22 cellular contexts compared by ENCODE assay signal in genomic region chr3:186870421-186871201, GRCh38. TPM values are rescaled to one million over a fixed set of nuclear protein-coding genes. Genes with fewer than 3 reads are reported as not detected.
A peak's percentile ranks its signal among the peaks of the same experiment; 100 is the strongest.
DNase-seq lines count a peak whose midpoint lies in the region; ATAC-seq and TF ChIP-seq lines count a peak whose summit lies in the region.
"Had no signal": no experiment of that assay in that cellular context is flagged by ENCODE, and none has a peak within 500 bp of the region (broad histone marks: within the 10 kb centered on the region; RNA-seq: fewer than 3 reads in every experiment).

No MANE protein-coding gene starts in this region.

- H3K79me2 ChIP-seq in PC-3 (ENCODE audit: low read length) (no peaks in the 10 kb centered on the region), parathyroid adenoma (no peaks in the 10 kb centered on the region)

- H3K9ac ChIP-seq in PC-3 (ENCODE audit: low read length): no peak overlapping the region
- no peak overlapping the region for H3K9ac ChIP-seq in parathyroid adenoma
- H3K9ac ChIP-seq: SK-N-SH had no signal

- no peak overlapping the region for H3K27ac ChIP-seq in PC-3 (ENCODE audit: low read length)
- H3K27ac ChIP-seq in parathyroid adenoma: no peak overlapping the region
- H3K27ac ChIP-seq: HL-60, uterus had no signal

- no peak overlapping the region for H3K4me3 ChIP-seq in PC-3 (ENCODE audit: low read length)
- H3K4me3 ChIP-seq in parathyroid adenoma (ENCODE audit: low read depth, low read length): no peak overlapping the region
- H3K4me3 ChIP-seq: adrenal gland, gastroesophageal sphincter, uterus had no signal

- BruUV-seq in PC-3 (replicated peaks; lab: Mats Ljungman, UMichigan) (no TSS peak), Calu3 (replicated peaks; lab: Mats Ljungman, UMichigan) (no TSS peak)

- H3F3A ChIP-seq in PC-3 (ENCODE audit: low read length, unreplicated experiment): no peaks in the 10 kb centered on the region

- H3K4me1 Mint-ChIP-seq in activated naive CD4-positive, alpha-beta T cell treated with anti-CD3 and anti-CD28 coated beads for 36 hours (ENCODE audit: low read depth): peaks cover 28% of the 10 kb centered on the region
- H3K4me1 Mint-ChIP-seq in central memory CD8-positive, alpha-beta T cell: peaks cover 17% of the 10 kb centered on the region
- peaks cover 27% of the 10 kb centered on the region for H3K4me1 Mint-ChIP-seq in Calu3 (ENCODE audit: low read depth, unreplicated experiment)
- H3K4me1 Mint-ChIP-seq: nephron had no signal

- intact Hi-C loops in activated naive CD4-positive, alpha-beta T cell treated with anti-CD3 and anti-CD28 coated beads for 36 hours (cut with micrococcal nuclease): no loop called here
- intact Hi-C loops in PC-3 (cut with micrococcal nuclease): no loop called here
- intact Hi-C loops in Calu3 (cut with micrococcal nuclease; ENCODE audit: unreplicated experiment): no loop called here

- H4K20me1 ChIP-seq in PC-3 (ENCODE audit: low read length): no peaks in the 10 kb centered on the region

- H3K27ac Mint-ChIP-seq in activated naive CD4-positive, alpha-beta T cell treated with anti-CD3 and anti-CD28 coated beads for 36 hours: peak overlapping the region; percentile 13
- peak overlapping the region in 1 of 2 donors; percentile 48 for H3K27ac Mint-ChIP-seq in activated naive CD4-positive, alpha-beta T cell treated with anti-CD3 and anti-CD28 coated beads, Interleukin-2, amount 50 U/mL, for 72 hours
- peak overlapping the region; percentile 13 for H3K27ac Mint-ChIP-seq in central memory CD8-positive, alpha-beta T cell (ENCODE audit: low read depth)
- H3K27ac Mint-ChIP-seq in Calu3 (ENCODE audit: unreplicated experiment): no peak overlapping the region
- H3K27ac Mint-ChIP-seq: nephron had no signal

- H2AFZ ChIP-seq in PC-3 (ENCODE audit: low read length) (no peak overlapping the region; the same call in 1 of the 2 replicates), parathyroid adenoma (no peak overlapping the region)

- H3K4me2 ChIP-seq in PC-3 (ENCODE audit: low read length) (no peak overlapping the region), parathyroid adenoma (ENCODE audit: low read length) (peak overlapping the region; percentile 17)
- H3K4me2 ChIP-seq: SK-N-SH had no signal

- H3K9me2 ChIP-seq in PC-3 (replicated peaks; ENCODE audit: low read length): no peaks in the 10 kb centered on the region
- H3K9me2 ChIP-seq: SK-N-SH had no signal

- H3K9me3 Mint-ChIP-seq in activated naive CD4-positive, alpha-beta T cell treated with anti-CD3 and anti-CD28 coated beads for 36 hours: no peaks in the 10 kb centered on the region
- H3K9me3 Mint-ChIP-seq in activated naive CD4-positive, alpha-beta T cell treated with anti-CD3 and anti-CD28 coated beads, Interleukin-2, amount 50 U/mL, for 72 hours: peaks cover 0 to 6% of the 10 kb centered on the region in 2 donors
- no peaks in the 10 kb centered on the region for H3K9me3 Mint-ChIP-seq in central memory CD8-positive, alpha-beta T cell
- H3K9me3 Mint-ChIP-seq in Calu3 (ENCODE audit: low read depth, unreplicated experiment): no peaks in the 10 kb centered on the region

- H3K36me3 ChIP-seq in PC-3 (ENCODE audit: low read depth, low read length): no peaks in the 10 kb centered on the region
- no peaks in the 10 kb centered on the region for H3K36me3 ChIP-seq in parathyroid adenoma (ENCODE audit: control insufficient read depth, insufficient read depth, low read length)
- H3K36me3 ChIP-seq: adrenal gland, gastroesophageal sphincter, uterus had no signal

- no peaks in the 10 kb centered on the region for H3K36me3 Mint-ChIP-seq in activated naive CD4-positive, alpha-beta T cell treated with anti-CD3 and anti-CD28 coated beads for 36 hours (ENCODE audit: low read depth)
- peaks cover 0 to 12% of the 10 kb centered on the region in 2 donors for H3K36me3 Mint-ChIP-seq in activated naive CD4-positive, alpha-beta T cell treated with anti-CD3 and anti-CD28 coated beads, Interleukin-2, amount 50 U/mL, for 72 hours
- no peaks in the 10 kb centered on the region for H3K36me3 Mint-ChIP-seq in central memory CD8-positive, alpha-beta T cell (ENCODE audit: insufficient read depth)
- H3K36me3 Mint-ChIP-seq in Calu3 (ENCODE audit: insufficient read depth, unreplicated experiment): no peaks in the 10 kb centered on the region

- H3K27me3 ChIP-seq in PC-3 (ENCODE audit: low read length): no peaks in the 10 kb centered on the region
- no peaks in the 10 kb centered on the region for H3K27me3 ChIP-seq in parathyroid adenoma (ENCODE audit: control insufficient read depth, insufficient read depth, low read length)
- H3K27me3 ChIP-seq: adrenal gland, gastroesophageal sphincter, uterus had no signal

- POLR2A ChIA-PET in PC-3 (lab: Charles Lee; ENCODE audit: unreplicated experiment): no interaction called here

- peaks cover 19% of the 10 kb centered on the region; the same call in 1 of the 2 replicates for H3K4me1 ChIP-seq in PC-3 (ENCODE audit: insufficient read depth, low read length)
- H3K4me1 ChIP-seq in parathyroid adenoma: peaks cover 4% of the 10 kb centered on the region
- H3K4me1 ChIP-seq: gastroesophageal sphincter, uterus had no signal

- H3K9me3 ChIP-seq in PC-3 (ENCODE audit: low read length) (no peaks in the 10 kb centered on the region), parathyroid adenoma (ENCODE audit: control insufficient read depth, low read length) (no peaks in the 10 kb centered on the region)
- H3K9me3 ChIP-seq: adrenal gland, gastroesophageal sphincter, SK-N-SH, uterus had no signal

- TF ChIP-seq CTCF in PC-3 (conservative IDR thresholded peaks at IDR 0.05; ENCODE audit: low read depth, low read length): no peak
- no peak for TF ChIP-seq CTCF in parathyroid adenoma (IDR thresholded peaks at IDR 0.05)
- TF ChIP-seq CTCF in Calu3 (IDR thresholded peaks at IDR 0.05; ENCODE audit: unreplicated experiment): no peak

- H3K27me3 Mint-ChIP-seq in activated naive CD4-positive, alpha-beta T cell treated with anti-CD3 and anti-CD28 coated beads for 36 hours (ENCODE audit: low read depth): no peaks in the 10 kb centered on the region
- no peaks in the 10 kb centered on the region for H3K27me3 Mint-ChIP-seq in central memory CD8-positive, alpha-beta T cell
- no peaks in the 10 kb centered on the region for H3K27me3 Mint-ChIP-seq in Calu3 (ENCODE audit: unreplicated experiment)

- ATAC-seq in activated naive CD4-positive, alpha-beta T cell treated with anti-CD3 and anti-CD28 coated beads, Interleukin-2, amount 50 U/mL, for 72 hours: no peak
- no peak for ATAC-seq in PC-3
- ATAC-seq in central memory CD8-positive, alpha-beta T cell (replicated peaks; ENCODE audit: extremely low read depth, poor library complexity, severe bottlenecking): no peak
- ATAC-seq: gastroesophageal sphincter had no signal

- CTCF ChIA-PET in activated naive CD4-positive, alpha-beta T cell treated with anti-CD3 and anti-CD28 coated beads for 36 hours (lab: Charles Lee): no interaction called here
- CTCF ChIA-PET in PC-3 (lab: Charles Lee) (no interaction called here), Calu3 (lab: Charles Lee) (interaction anchor here (1.2 to 1.4 kb wide), 2 partner anchors 11 to 61 kb away, joined by 3 to 4 read pairs; no protein-coding TSS in a partner anchor)

- no peak for DNase-seq in activated naive CD4-positive, alpha-beta T cell treated with anti-CD3 and anti-CD28 coated beads for 36 hours
- DNase-seq in activated naive CD4-positive, alpha-beta T cell treated with anti-CD3 and anti-CD28 coated beads, Interleukin-2, amount 50 U/mL, for 72 hours (ENCODE audit: low spot score in 2 of 2): no peak
- DNase-seq in PC-3: peak; percentile 46
- no peak for DNase-seq in central memory CD8-positive, alpha-beta T cell (ENCODE audit: low spot score in 2 of 2)
- DNase-seq in DMS 273 treated with DMSO at 0.1 percent for 48 hours (lab: John Stamatoyannopoulos, UW): no peak
- DNase-seq in NCI-H82 treated with DMSO at 0.1 percent for 48 hours (lab: John Stamatoyannopoulos, UW; ENCODE audit: unreplicated experiment): no peak
- no peak for DNase-seq in Calu3
- DNase-seq: activated CD8-positive, alpha-beta memory T cell treated with anti-CD3 and anti-CD28 coated beads, Interleukin-2, amount 50 U/mL, for 4 hours; KG1; NCI-H1092; NCI-H2107; NCI-H526; SK-N-SH; stimulated activated naive CD4-positive, alpha-beta T cell treated with Interleukin-2 at 50 U/mL for 16 hours; uterus had no signal

- H3K4me3 Mint-ChIP-seq in activated naive CD4-positive, alpha-beta T cell treated with anti-CD3 and anti-CD28 coated beads for 36 hours: no peak overlapping the region
- H3K4me3 Mint-ChIP-seq in central memory CD8-positive, alpha-beta T cell: no peak overlapping the region
- no peak overlapping the region for H3K4me3 Mint-ChIP-seq in Calu3 (ENCODE audit: low read depth, unreplicated experiment)
- H3K4me3 Mint-ChIP-seq: nephron had no signal

RNA-seq across cellular contexts. Expression of gene ADIPOQ, which starts 28.1 kb away (rescaled TPM):
- total RNA-seq in activated naive CD4-positive, alpha-beta T cell treated with anti-CD3 and anti-CD28 coated beads for 36 hours: not detected
- not detected for total RNA-seq in activated naive CD4-positive, alpha-beta T cell treated with anti-CD3 and anti-CD28 coated beads, Interleukin-2, amount 50 U/mL, for 72 hours
- total RNA-seq in PC-3 (2014; rRNA removed) (not detected in 2 replicates), Calu3 (2022) (not detected in 2 replicates)
- total RNA-seq: G401, pulmonary artery endothelial cell, uterus had no signal

RNA-seq across cellular contexts. Expression of gene ST6GAL1, which starts 59.7 kb away (rescaled TPM):
- 10 to 100 TPM; 76.2 to 78.0 TPM for total RNA-seq in activated naive CD4-positive, alpha-beta T cell treated with anti-CD3 and anti-CD28 coated beads for 36 hours
- total RNA-seq in activated naive CD4-positive, alpha-beta T cell treated with anti-CD3 and anti-CD28 coated beads, Interleukin-2, amount 50 U/mL, for 72 hours: 10 to 100 TPM; 32.0 to 96.6 TPM
- total RNA-seq in PC-3 (2014; rRNA removed): 8.6 and 9.4 TPM in 2 replicates
- 14.4 and 20.4 TPM in 2 replicates for total RNA-seq in Calu3 (2022)
